In genomic region chr19:373391-374182, GRCh38 we compare ENCODE assay signal across 24 cellular contexts. TPM values are rescaled to one million over a fixed set of nuclear protein-coding genes. Genes with fewer than 3 reads are reported as not detected.
DNase-seq lines count a peak whose midpoint lies in the region; ATAC-seq and TF ChIP-seq lines count a peak whose summit lies in the region.
"Had no signal": no experiment of that assay in that cellular context is flagged by ENCODE, and none has a peak within 500 bp of the region (broad histone marks: within the 10 kb centered on the region; RNA-seq: fewer than 3 reads in every experiment).

No MANE protein-coding gene starts in this region.

- peaks cover 10% of the 10 kb centered on the region for H3K4me1 Mint-ChIP-seq in MCF 10A (ENCODE audit: insufficient read depth, unreplicated experiment)
- peaks cover 12% of the 10 kb centered on the region for H3K4me1 Mint-ChIP-seq in chondrocyte (ENCODE audit: low read depth)
- peaks cover 2% of the 10 kb centered on the region for H3K4me1 Mint-ChIP-seq in activated CD4-positive, alpha-beta T cell treated with anti-CD3 and anti-CD28 coated beads, Interleukin-2, amount 10 ng/mL, durations not matched to agents 7 days and 5 days
- H3K4me1 Mint-ChIP-seq: B cell had no signal

- peak; percentile 29 for ATAC-seq in upper lobe of right lung
- ATAC-seq: activated T-cell treated with anti-CD3 and anti-CD28 coated beads, Interleukin-2, amount 50 U/mL, for 4 hours; CD8-positive, alpha-beta T cell; T-helper 17 cell had no signal

- H3K27ac ChIP-seq in breast epithelium (no peak overlapping the region), upper lobe of right lung (no peak overlapping the region), WERI-Rb-1 (no peak overlapping the region)
- H3K27ac ChIP-seq: stomach, tibial artery had no signal

- no peaks in the 10 kb centered on the region for H3K36me3 ChIP-seq in breast epithelium
- H3K36me3 ChIP-seq in upper lobe of right lung, result no peaks in the 10 kb centered on the region
- no peaks in the 10 kb centered on the region for H3K36me3 ChIP-seq in WERI-Rb-1
- H3K36me3 ChIP-seq: stomach, tibial artery had no signal

- H3K27me3 ChIP-seq in breast epithelium (peaks cover 0 to 14% of the 10 kb centered on the region in 2 donors), upper lobe of right lung (peaks cover 5% of the 10 kb centered on the region), WERI-Rb-1 (ENCODE audit: insufficient read depth, low read depth, severe bottlenecking) (no peaks in the 10 kb centered on the region)

- no peak overlapping the region for H3K4me3 Mint-ChIP-seq in MCF 10A (ENCODE audit: unreplicated experiment)
- H3K4me3 Mint-ChIP-seq in chondrocyte (ENCODE audit: unreplicated experiment), result no peak overlapping the region
- H3K4me3 Mint-ChIP-seq in activated CD4-positive, alpha-beta T cell treated with anti-CD3 and anti-CD28 coated beads, Interleukin-2, amount 10 ng/mL, durations not matched to agents 7 days and 5 days, result no peak overlapping the region
- H3K4me3 Mint-ChIP-seq: activated T-cell treated with anti-CD3 and anti-CD28 coated beads, Interleukin-2, amount 50 U/mL, for 4 hours; B cell; CD8-positive, alpha-beta T cell; T-helper 17 cell had no signal

- H3K4me3 ChIP-seq in breast epithelium, result peak overlapping the region in 2 of 3 donors; percentile 22 to 47
- no peak overlapping the region for H3K4me3 ChIP-seq in upper lobe of right lung
- H3K4me3 ChIP-seq in WERI-Rb-1 (ENCODE audit: low read depth, low read length), result no peak overlapping the region
- H3K4me3 ChIP-seq: stomach, tibial artery had no signal

- TF ChIP-seq CTCF in breast epithelium (IDR thresholded peaks at IDR 0.05), result no peak
- TF ChIP-seq CTCF in MCF 10A (IDR thresholded peaks at IDR 0.05; ENCODE audit: unreplicated experiment), result no peak
- TF ChIP-seq CTCF in chondrocyte (IDR thresholded peaks at IDR 0.05), result no peak
- TF ChIP-seq CTCF in upper lobe of right lung (IDR thresholded peaks at IDR 0.05), result peak; percentile 7
- no peak for TF ChIP-seq CTCF in WERI-Rb-1 (IDR thresholded peaks at IDR 0.05; ENCODE audit: low read depth, low read length)

- peaks cover 0 to 12% of the 10 kb centered on the region in 2 donors for H3K4me1 ChIP-seq in breast epithelium
- no peaks in the 10 kb centered on the region for H3K4me1 ChIP-seq in upper lobe of right lung
- H3K4me1 ChIP-seq: tibial artery had no signal

- no peak for TF ChIP-seq POLR2A in breast epithelium (IDR thresholded peaks at IDR 0.05)

- POLR2A ChIA-PET in MCF 10A (lab: Yijun Ruan, JAX), result no interaction called here
- POLR2A ChIA-PET in activated CD4-positive, alpha-beta T cell treated with anti-CD3 and anti-CD28 coated beads, Interleukin-2, amount 10 ng/mL, durations not matched to agents 7 days and 5 days (lab: Charles Lee), result no interaction called here

- intact Hi-C loops in breast epithelium (cut with DNase I; ENCODE audit: low total_unique reads), result no loop called here
- intact Hi-C loops in MCF 10A (cut with micrococcal nuclease), result no loop called here
- intact Hi-C loops in upper lobe of right lung (cut with DNase I), result no loop called here

- H3K27ac Mint-ChIP-seq in MCF 10A (ENCODE audit: low read depth, unreplicated experiment) (no peak overlapping the region), chondrocyte (ENCODE audit: unreplicated experiment) (no peak overlapping the region)
- no peak overlapping the region for H3K27ac Mint-ChIP-seq in activated CD4-positive, alpha-beta T cell treated with anti-CD3 and anti-CD28 coated beads, Interleukin-2, amount 10 ng/mL, durations not matched to agents 7 days and 5 days
- H3K27ac Mint-ChIP-seq: B cell; CD8-positive, alpha-beta T cell; T-helper 17 cell had no signal

- DNase-seq in breast epithelium (ENCODE audit: low spot score in 2 of 2) (no peak), MCF 10A (ENCODE audit: unreplicated experiment) (no peak), chondrocyte (ENCODE audit: low spot score) (peak; percentile 83), mesenteric fat pad (ENCODE audit: low spot score) (peak; percentile 86), upper lobe of right lung (peak; percentile 64), WERI-Rb-1 (no peak), globus pallidus (ENCODE audit: low spot score) (no peak)
- DNase-seq in activated CD4-positive, alpha-beta T cell treated with anti-CD3 and anti-CD28 coated beads, Interleukin-2, amount 10 ng/mL, durations not matched to agents 7 days and 5 days, result no peak
- DNase-seq: activated naive CD4-positive, alpha-beta T cell treated with Interleukin-2 at 50 U/mL for 16 hours; activated T-cell treated with anti-CD3 and anti-CD28 coated beads, Interleukin-2, amount 50 U/mL, for 4 hours; CD8-positive, alpha-beta T cell; effector CD8-positive, alpha-beta T cell; KG1; kidney glomerular epithelial cell; MM.1S; NCI-H748 treated with DMSO at 0.1 percent for 48 hours; right cardiac atrium; SK-N-SH; stimulated activated CD4-positive, alpha-beta T cell treated with anti-CD3 and anti-CD28 coated beads, Interleukin-15, amount 100 ng/mL, for 24 hours; stomach; T-helper 17 cell; tibial artery had no signal

- H3K36me3 Mint-ChIP-seq in MCF 10A (ENCODE audit: insufficient read depth, unreplicated experiment) (no peaks in the 10 kb centered on the region), chondrocyte (ENCODE audit: low read depth) (no peaks in the 10 kb centered on the region)
- H3K36me3 Mint-ChIP-seq in activated CD4-positive, alpha-beta T cell treated with anti-CD3 and anti-CD28 coated beads, Interleukin-2, amount 10 ng/mL, durations not matched to agents 7 days and 5 days (ENCODE audit: low read depth), result no peaks in the 10 kb centered on the region
- H3K36me3 Mint-ChIP-seq: CD8-positive, alpha-beta T cell had no signal

- H3K9me3 Mint-ChIP-seq in MCF 10A (ENCODE audit: unreplicated experiment) (no peaks in the 10 kb centered on the region), chondrocyte (ENCODE audit: low read depth) (no peaks in the 10 kb centered on the region)
- H3K9me3 Mint-ChIP-seq in activated CD4-positive, alpha-beta T cell treated with anti-CD3 and anti-CD28 coated beads, Interleukin-2, amount 10 ng/mL, durations not matched to agents 7 days and 5 days, result no peaks in the 10 kb centered on the region
- H3K9me3 Mint-ChIP-seq: activated T-cell treated with anti-CD3 and anti-CD28 coated beads, Interleukin-2, amount 50 U/mL, for 4 hours; CD8-positive, alpha-beta T cell had no signal

- no TSS peak for BruUV-seq in MCF 10A (replicated peaks; lab: Mats Ljungman, UMichigan)

- H3K9me3 ChIP-seq in breast epithelium, result no peaks in the 10 kb centered on the region
- no peaks in the 10 kb centered on the region for H3K9me3 ChIP-seq in upper lobe of right lung
- no peaks in the 10 kb centered on the region for H3K9me3 ChIP-seq in WERI-Rb-1 (ENCODE audit: severe bottlenecking)
- H3K9me3 ChIP-seq: SK-N-SH, stomach, tibial artery had no signal

- CTCF ChIA-PET in MCF 10A (lab: Yijun Ruan, JAX), result no interaction called here
- CTCF ChIA-PET in activated CD4-positive, alpha-beta T cell treated with anti-CD3 and anti-CD28 coated beads, Interleukin-2, amount 10 ng/mL, durations not matched to agents 7 days and 5 days (lab: Charles Lee), result no interaction called here

- H3K27me3 Mint-ChIP-seq in MCF 10A (ENCODE audit: insufficient read depth, unreplicated experiment), result peaks cover 10% of the 10 kb centered on the region
- H3K27me3 Mint-ChIP-seq in chondrocyte (ENCODE audit: low read depth), result peaks cover 30% of the 10 kb centered on the region
- H3K27me3 Mint-ChIP-seq in activated CD4-positive, alpha-beta T cell treated with anti-CD3 and anti-CD28 coated beads, Interleukin-2, amount 10 ng/mL, durations not matched to agents 7 days and 5 days, result peaks cover 3% of the 10 kb centered on the region

RNA-seq across cellular contexts. Expression of gene MIER2, which starts 29.0 kb away (rescaled TPM):
- 10 to 100 TPM in 2 of 3 donors, 1 to 10 TPM in 1; 5.4 to 17.0 (median 12.8) TPM for total RNA-seq in breast epithelium
- total RNA-seq in MCF 10A (2022), result 24.2 TPM in 2 replicates
- total RNA-seq in chondrocyte, result 40.2 to 44.5 TPM (median 42.4 TPM) in 3 replicates
- total RNA-seq in mesenteric fat pad, result 53.5 TPM
- total RNA-seq in upper lobe of right lung, result 43.1 TPM
- total RNA-seq in activated CD4-positive, alpha-beta T cell treated with anti-CD3 and anti-CD28 coated beads, Interleukin-2, amount 10 ng/mL, durations not matched to agents 7 days and 5 days, result 10 to 100 TPM; 20.7 to 22.0 TPM

RNA-seq across cellular contexts. Expression of gene C2CD4C, which starts 35.4 kb away (rescaled TPM):
- total RNA-seq in breast epithelium (1 to 10 TPM in 1 of 3 donors, under 1 TPM in 2; 0.29 to 2.6 (median 0.80) TPM), MCF 10A (2022) (0.49 and 0.88 TPM in 2 replicates), chondrocyte (1.1 to 1.4 TPM (median 1.4 TPM) in 3 replicates), mesenteric fat pad (5.9 TPM), upper lobe of right lung (2.6 TPM)
- not detected for total RNA-seq in activated CD4-positive, alpha-beta T cell treated with anti-CD3 and anti-CD28 coated beads, Interleukin-2, amount 10 ng/mL, durations not matched to agents 7 days and 5 days
- total RNA-seq: B cell; CD8-positive, alpha-beta T cell; fibroblast of villous mesenchyme; T-helper 17 cell had no signal

Comparison
In these comparisons a context has a peak if more than half of its experiments do, and no peak if none do; other contexts are left out.
1. DNase-seq: peak in chondrocyte (single experiment), mesenteric fat pad (single experiment) and upper lobe of right lung (single experiment); none in breast epithelium (0 of 2), MCF 10A (single experiment), WERI-Rb-1 (single experiment), activated CD4-positive, alpha-beta T cell treated with anti-CD3 and anti-CD28 coated beads, Interleukin-2, amount 10 ng/mL, durations not matched to agents 7 days and 5 days (single experiment) and globus pallidus (single experiment).
2. H3K4me3 ChIP-seq: peak in breast epithelium (2 of 3); none in upper lobe of right lung (single experiment) and WERI-Rb-1 (single experiment).